12 cellular contexts compared by ENCODE assay signal in the genomic region with DNA sequence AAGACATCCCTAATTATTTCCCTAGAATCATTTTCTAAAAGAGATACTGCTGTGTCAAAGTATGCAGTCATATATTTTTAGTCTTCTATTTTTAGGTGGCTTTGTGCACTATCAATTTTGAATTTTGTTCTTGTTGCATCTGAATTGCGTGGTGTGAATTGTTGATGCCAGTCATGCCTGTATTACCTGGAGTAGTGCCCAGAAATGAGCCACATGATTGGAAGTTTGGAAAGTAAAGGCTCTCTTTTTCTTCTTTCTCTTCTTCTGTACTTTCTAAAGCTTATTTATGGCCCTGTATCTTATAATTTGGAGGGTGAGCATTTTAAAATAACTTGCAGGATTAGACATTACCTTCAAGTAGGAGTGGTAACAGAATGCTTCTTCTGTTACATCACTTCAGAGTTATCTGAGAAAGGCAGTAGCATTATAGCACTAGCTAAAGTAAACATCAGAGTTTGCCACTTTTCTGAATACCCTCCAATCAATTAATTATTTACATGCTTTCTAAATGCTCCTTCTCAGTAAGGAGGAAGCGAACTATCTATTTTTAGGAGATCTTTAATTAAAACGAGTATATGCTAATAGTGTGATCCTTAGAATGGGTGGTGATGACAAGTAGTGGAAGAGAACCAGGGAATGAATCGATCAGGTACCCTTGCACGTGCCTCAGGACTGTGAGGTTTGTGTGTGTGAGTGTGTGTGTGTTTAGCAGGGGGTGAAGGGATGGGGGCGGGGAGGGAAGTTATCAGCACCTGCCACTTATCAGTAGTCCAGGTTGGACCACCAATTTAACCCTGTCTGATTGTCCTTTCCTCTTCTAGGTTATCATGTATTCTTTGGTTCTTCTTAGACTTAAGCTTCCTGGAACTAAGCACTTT.
DNase-seq lines count a peak whose midpoint lies in the region; ATAC-seq and TF ChIP-seq lines count a peak whose summit lies in the region.
"Had no signal": no experiment of that assay in that cellular context is flagged by ENCODE, and none has a peak within 500 bp of the region (broad histone marks: within the 10 kb centered on the region; RNA-seq: fewer than 3 reads in every experiment).

No MANE protein-coding gene starts in this region.

- POLR2A ChIA-PET in HEK293 (lab: Yijun Ruan, JAX), result no interaction called here

- CTCF ChIA-PET in HEK293 (lab: Yijun Ruan, JAX), result interaction anchor here (1.0 to 4.0 kb wide), 2 partner anchors 21 to 160 kb away, joined by 3 to 18 read pairs; no protein-coding TSS in a partner anchor

- no peak overlapping the region for H3K27ac Mint-ChIP-seq in glutamatergic neuron (ENCODE audit: unreplicated experiment)

- H3K36me3 ChIP-seq in HEK293 (ENCODE audit: control insufficient read depth in 2 of 2, insufficient read depth in 1 of 2, low read length in 2 of 2), result peaks cover 0 to 5% of the 10 kb centered on the region in 2 experiments; a peak in 1 of 3 replicates
- no peaks in the 10 kb centered on the region for H3K36me3 ChIP-seq in right atrium auricular region
- no peaks in the 10 kb centered on the region for H3K36me3 ChIP-seq in testis (ENCODE audit: low read depth, missing control alignments)
- no peaks in the 10 kb centered on the region for H3K36me3 ChIP-seq in left lung

- no peak overlapping the region for H3K4me3 Mint-ChIP-seq in glutamatergic neuron (ENCODE audit: unreplicated experiment)
- H3K4me3 Mint-ChIP-seq: nephron had no signal

- no peak for ATAC-seq in sciatic nerve
- no peak for ATAC-seq in left lung
- ATAC-seq: activated CD4-positive, CD25-positive, alpha-beta regulatory T cell treated with anti-CD3 and anti-CD28 coated beads, Interleukin-2, amount 50 U/mL, for 24 hours had no signal

- WGBS in testis, 2 donors, result 76 to 83% methylated on average over 6 of the region's 6 CpGs

- no peak for TF ChIP-seq POLR2A in testis (IDR thresholded peaks at IDR 0.05)

- TF ChIP-seq CTCF in HEK293 (tag by site-specific recombination; IDR thresholded peaks at IDR 0.05) (no peak), astrocyte of the spinal cord (IDR thresholded peaks at IDR 0.05; ENCODE audit: low read depth, low read length) (no peak), right atrium auricular region (IDR thresholded peaks at IDR 0.05) (no peak), testis (IDR thresholded peaks at IDR 0.05) (no peak), glutamatergic neuron (IDR thresholded peaks at IDR 0.05; ENCODE audit: partially characterized antibody, unreplicated experiment) (no peak), left lung (IDR thresholded peaks at IDR 0.05) (no peak)

- intact Hi-C loops in testis (cut with DNase I; ENCODE audit: low total_unique reads), result no loop called here
- intact Hi-C loops in sciatic nerve (cut with DNase I), result no loop called here
- intact Hi-C loops in left lung (cut with DNase I), result no loop called here

- H3K4me1 ChIP-seq in HEK293 (ENCODE audit: control insufficient read depth, insufficient read depth, low read length) (peaks cover 3% of the 10 kb centered on the region), right atrium auricular region (peaks cover 0 to 61% of the 10 kb centered on the region in 2 donors), testis (no peaks in the 10 kb centered on the region), left lung (peaks cover 0 to 12% of the 10 kb centered on the region in 2 donors)

- no peaks in the 10 kb centered on the region for H3K4me1 Mint-ChIP-seq in glutamatergic neuron (ENCODE audit: low read depth, unreplicated experiment)

- no peak overlapping the region for H3K4me3 ChIP-seq in HEK293 (ENCODE audit: low read depth, low read length)
- H3K4me3 ChIP-seq in astrocyte of the spinal cord (ENCODE audit: low read depth, low read length), result no peak overlapping the region
- H3K4me3 ChIP-seq in right atrium auricular region, result no peak overlapping the region
- H3K4me3 ChIP-seq in testis, result no peak overlapping the region
- H3K4me3 ChIP-seq in left lung, result no peak overlapping the region
- H3K4me3 ChIP-seq: PC-9 had no signal

- H3K9me3 ChIP-seq in HEK293 (ENCODE audit: control insufficient read depth, insufficient read depth, low read depth, low read length), result no peaks in the 10 kb centered on the region
- H3K9me3 ChIP-seq in right atrium auricular region, result no peaks in the 10 kb centered on the region
- H3K9me3 ChIP-seq in testis, result no peaks in the 10 kb centered on the region
- H3K9me3 ChIP-seq in left lung, result no peaks in the 10 kb centered on the region

- no peaks in the 10 kb centered on the region for H3K27me3 ChIP-seq in right atrium auricular region
- H3K27me3 ChIP-seq in testis, result no peaks in the 10 kb centered on the region
- no peaks in the 10 kb centered on the region for H3K27me3 ChIP-seq in left lung

- no peak overlapping the region for H3K27ac ChIP-seq in HEK293 (ENCODE audit: extremely low read depth, low read depth, low read length)
- peak overlapping the region; percentile 58 to 85 for H3K27ac ChIP-seq in right atrium auricular region
- H3K27ac ChIP-seq in testis, result no peak overlapping the region
- no peak overlapping the region for H3K27ac ChIP-seq in left lung
- H3K27ac ChIP-seq: PC-9 had no signal

- H3K36me3 Mint-ChIP-seq in glutamatergic neuron (ENCODE audit: unreplicated experiment), result no peaks in the 10 kb centered on the region

- no peaks in the 10 kb centered on the region for H3K27me3 Mint-ChIP-seq in glutamatergic neuron (ENCODE audit: unreplicated experiment)

- in situ Hi-C loops in astrocyte of the spinal cord (cut with HindIII; ENCODE audit: low sequenced_read_pairs), result no loop called here

- no peaks in the 10 kb centered on the region for H3K9me3 Mint-ChIP-seq in glutamatergic neuron (ENCODE audit: unreplicated experiment)
- H3K9me3 Mint-ChIP-seq: nephron had no signal

- peak; percentile 58 for DNase-seq in astrocyte of the spinal cord (ENCODE audit: low read depth, low spot score)
- no peak for DNase-seq in right atrium auricular region (ENCODE audit: low spot score)
- peak; percentile 29 for DNase-seq in testis
- no peak for DNase-seq in sciatic nerve (ENCODE audit: low spot score)
- DNase-seq in glutamatergic neuron, result no peak
- DNase-seq in left lung, result no peak
- DNase-seq: amniotic stem cell, NCI-H1105, PC-9 had no signal

TF ChIP-seq in HEK293, 187 proteins besides CTCF, POLR2A, EP300 and RAD21:
- no peak for TF ChIP-seq ZNF404 (tag by site-specific recombination; IDR thresholded peaks at IDR 0.05)
- TF ChIP-seq ZNF843 (tag by site-specific recombination; IDR thresholded peaks at IDR 0.05), result no peak
- no peak for TF ChIP-seq ZNF621 (tag by site-specific recombination; IDR thresholded peaks at IDR 0.05)
- 0 out of 2 replicates have a peak, but pooled peaks have one; percentile 14 for TF ChIP-seq ZNF664 (tag by site-specific recombination; IDR thresholded peaks at IDR 0.05)
- no peak for TF ChIP-seq ZNF629 (tag by site-specific recombination; IDR thresholded peaks at IDR 0.05)
- TF ChIP-seq ZNF654 (tag by site-specific recombination; IDR thresholded peaks at IDR 0.05; ENCODE audit: low read depth), result no peak
- no peak for TF ChIP-seq KLF1 (tag by site-specific recombination; IDR thresholded peaks at IDR 0.05)
- no peak for TF ChIP-seq ZNF335 (tag by site-specific recombination; conservative IDR thresholded peaks at IDR 0.05)
- TF ChIP-seq, protein P1, sequence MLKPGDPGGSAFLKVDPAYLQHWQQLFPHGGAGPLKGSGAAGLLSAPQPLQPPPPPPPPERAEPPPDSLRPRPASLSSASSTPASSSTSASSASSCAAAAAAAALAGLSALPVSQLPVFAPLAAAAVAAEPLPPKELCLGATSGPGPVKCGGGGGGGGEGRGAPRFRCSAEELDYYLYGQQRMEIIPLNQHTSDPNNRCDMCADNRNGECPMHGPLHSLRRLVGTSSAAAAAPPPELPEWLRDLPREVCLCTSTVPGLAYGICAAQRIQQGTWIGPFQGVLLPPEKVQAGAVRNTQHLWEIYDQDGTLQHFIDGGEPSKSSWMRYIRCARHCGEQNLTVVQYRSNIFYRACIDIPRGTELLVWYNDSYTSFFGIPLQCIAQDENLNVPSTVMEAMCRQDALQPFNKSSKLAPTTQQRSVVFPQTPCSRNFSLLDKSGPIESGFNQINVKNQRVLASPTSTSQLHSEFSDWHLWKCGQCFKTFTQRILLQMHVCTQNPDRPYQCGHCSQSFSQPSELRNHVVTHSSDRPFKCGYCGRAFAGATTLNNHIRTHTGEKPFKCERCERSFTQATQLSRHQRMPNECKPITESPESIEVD (tag by site-specific recombination; IDR thresholded peaks at IDR 0.05), result peak; percentile 33
- TF ChIP-seq, protein P2, sequence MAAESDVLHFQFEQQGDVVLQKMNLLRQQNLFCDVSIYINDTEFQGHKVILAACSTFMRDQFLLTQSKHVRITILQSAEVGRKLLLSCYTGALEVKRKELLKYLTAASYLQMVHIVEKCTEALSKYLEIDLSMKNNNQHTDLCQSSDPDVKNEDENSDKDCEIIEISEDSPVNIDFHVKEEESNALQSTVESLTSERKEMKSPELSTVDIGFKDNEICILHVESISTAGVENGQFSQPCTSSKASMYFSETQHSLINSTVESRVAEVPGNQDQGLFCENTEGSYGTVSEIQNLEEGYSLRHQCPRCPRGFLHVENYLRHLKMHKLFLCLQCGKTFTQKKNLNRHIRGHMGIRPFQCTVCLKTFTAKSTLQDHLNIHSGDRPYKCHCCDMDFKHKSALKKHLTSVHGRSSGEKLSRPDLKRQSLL (tag by site-specific recombination; IDR thresholded peaks at IDR 0.05), result no peak
- peak; percentile 46 for TF ChIP-seq FEZF1 (tag by site-specific recombination; IDR thresholded peaks at IDR 0.05)
- TF ChIP-seq ZNF792 (tag by site-specific recombination; IDR thresholded peaks at IDR 0.05), result no peak
- TF ChIP-seq ZBTB17 (tag by site-specific recombination; IDR thresholded peaks at IDR 0.05), result peak; percentile 18; the same call in 1 of the 2 replicates
- peak; percentile 55; the same call in 1 of the 2 replicates for TF ChIP-seq OSR2 (tag by site-specific recombination; IDR thresholded peaks at IDR 0.05)

Comparison
In these comparisons a context has a peak if more than half of its experiments do, and no peak if none do; other contexts are left out.
1. H3K27ac ChIP-seq: peak in right atrium auricular region (2 of 2); none in HEK293 (single experiment), testis (0 of 2) and left lung (0 of 2).
2. DNase-seq: peak in astrocyte of the spinal cord (single experiment) and testis (single experiment); none in right atrium auricular region (single experiment), sciatic nerve (single experiment), glutamatergic neuron (single experiment) and left lung (0 of 2).